6 cellular contexts compared by ENCODE assay signal in genomic region chr6:32973934-32974333, GRCh38. TPM values are rescaled to one million over a fixed set of nuclear protein-coding genes. Genes with fewer than 3 reads are reported as not detected.
DNase-seq lines count a peak whose midpoint lies in the region; ATAC-seq, FAIRE-seq and TF ChIP-seq lines count a peak whose summit lies in the region.

No MANE protein-coding gene starts in this region.

- H3K9me3 ChIP-seq in AG04450 (ENCODE audit: control insufficient read depth, insufficient read depth, low read length) (peaks cover 5% of the 10 kb centered on the region; the same call in 1 of the 2 replicates), K562 (replicated peaks; ENCODE audit: control insufficient read depth, insufficient read depth, low read depth, low read length) (no peaks in the 10 kb centered on the region)

- TF ChIP-seq EP300 in K562 (IDR thresholded peaks at IDR 0.05; ENCODE audit: low read length) = no peak

- no peaks in the 10 kb centered on the region for H3K9me3 Mint-ChIP-seq in natural killer cell

- CTCF ChIA-PET in AG04450 (lab: Charles Lee) = interaction anchor here (0.5 to 4.8 kb wide), 6 partner anchors 11 to 88 kb away, joined by 3 to 38 read pairs (median 6); partner anchors contain the start of gene HLA-DMA
- CTCF ChIA-PET in K562 (lab: Yijun Ruan, JAX; ENCODE audit: low intra/inter-chr PET ratio) = no interaction called here

- H4K20me1 ChIP-seq in K562 (replicated peaks; ENCODE audit: control insufficient read depth, insufficient read depth, low read length) = peaks cover 67% of the 10 kb centered on the region

- POLR2A ChIA-PET in AG04450 (lab: Yijun Ruan, JAX) (interaction anchor here (0.6 to 8.3 kb wide), 8 partner anchors 8 to 1072 kb away, joined by 3 to 199 read pairs (median 6); partner anchors contain the start of genes RPS18, TAP2, VPS52 and ZBTB12), K562 (lab: Yijun Ruan, JAX) (interaction anchor here (0.6 to 13.4 kb wide), 26 partner anchors 8 to 927 kb away, joined by 3 to 384 read pairs (median 4); partner anchors contain the start of genes HLA-DMA, PSMB9, TAP1 and TAP2)

- H3K27ac ChIP-seq in AG04450 (ENCODE audit: low read depth, low read length) (no peak overlapping the region), K562 (ENCODE audit: extremely low read depth, low read depth, low read length) (no peak overlapping the region; the same call in 2 of the 3 replicates)

- H3K4me2 ChIP-seq in K562 (ENCODE audit: insufficient read depth, low read length) = peak overlapping the region; percentile 92

- peak overlapping the region; percentile 75 to 98 for H3K9ac ChIP-seq in K562 (ENCODE audit: insufficient read depth in 1 of 2, low read depth in 2 of 2, low read length in 2 of 2)

- TF ChIP-seq CTCF in AG04450 (IDR thresholded peaks at IDR 0.05; ENCODE audit: low read depth, low read length) = no peak
- no peak for TF ChIP-seq CTCF in K562 (IDR thresholded peaks at IDR 0.05 in 2 of 3, conservative IDR thresholded peaks at IDR 0.05 in 1 of 3; ENCODE audit: insufficient read depth in 2 of 3, low read depth in 1 of 3, low read length in 3 of 3)
- no peak for TF ChIP-seq CTCF in natural killer cell (IDR thresholded peaks at IDR 0.05)

- H3K36me3 Mint-ChIP-seq in natural killer cell = peaks cover 42% of the 10 kb centered on the region

- no peak for TF ChIP-seq RAD21 in K562 (CRISPR knock-in tag; conservative IDR thresholded peaks at IDR 0.05 in 1 of 2, IDR thresholded peaks at IDR 0.05 in 1 of 2)

- peak overlapping the region; percentile 96 for H3K4me3 Mint-ChIP-seq in natural killer cell

- 0% methylated on average over 4 of the region's 4 CpGs for WGBS in K562 (ENCODE audit: insufficient coverage, low coverage, missing lambda C conversion rate)

- DNase-seq in AG04450 (ENCODE audit: low read depth, low spot score) (no peak), KBM-7 (peak; percentile 66), K562 (ENCODE audit: extremely low read depth in 1 of 4, low spot score in 3 of 4) (peak; percentile 54 to 66 (median 62)), natural killer cell (no peak), islet precursor cell (no peak), SHP77 treated with DMSO at 0.1 percent for 48 hours (lab: John Stamatoyannopoulos, UW) (no peak)

- H3K4me1 Mint-ChIP-seq in natural killer cell = peaks cover 76 to 88% of the 10 kb centered on the region in 2 donors

- in situ Hi-C loops in KBM-7 (cut with MboI; ENCODE audit: low pct_unique_long_range_greater_than_20kb, low sequenced_read_pairs) (no loop called here), K562 (cut with MboI) (loop anchor here (25.0 kb wide), 1 partner anchor 1437 kb away; the partner anchor contains the start of genes ATP6V1G2, DDX39B, MCCD1 and NFKBIL1)

- BruUV-seq in K562 (replicated peaks; lab: Mats Ljungman, UMichigan) = no TSS peak

- H3K27me3 ChIP-seq in AG04450 (ENCODE audit: control insufficient read depth, insufficient read depth, low read length) = no peaks in the 10 kb centered on the region
- no peaks in the 10 kb centered on the region for H3K27me3 ChIP-seq in K562 (ENCODE audit: control insufficient read depth in 2 of 2, insufficient read depth in 2 of 2, low read length in 2 of 2)

- H3K9me1 ChIP-seq in K562 (ENCODE audit: control insufficient read depth, insufficient read depth, low read length) = peaks cover 22% of the 10 kb centered on the region

- peak overlapping the region; percentile 99 for H3K4me3 ChIP-seq in AG04450 (ENCODE audit: low read depth, low read length)
- H3K4me3 ChIP-seq in K562 = peak overlapping the region; percentile 70

- H2AFZ ChIP-seq in K562 (ENCODE audit: low read depth, low read length) = no peak overlapping the region

- H3K27ac Mint-ChIP-seq in natural killer cell = peak overlapping the region; percentile 91 to 97

- H3K27me3 Mint-ChIP-seq in natural killer cell (ENCODE audit: low read depth in 2 of 2) = no peaks in the 10 kb centered on the region

- FAIRE-seq in K562 (lab: Jason Lieb, UNC) = peak; percentile 56

- intact Hi-C loops in K562 (cut with micrococcal nuclease) = loop anchor here (5.0 kb wide), 1 partner anchor 777 kb away; no protein-coding TSS in a partner anchor
- intact Hi-C loops in natural killer cell (cut with micrococcal nuclease) = loop anchor here (2.0 to 5.0 kb wide), 5 partner anchors 33 to 797 kb away; partner anchors contain the start of genes AGPAT1, HLA-DMB, PSMB8 and RNF5

- peaks cover 96% of the 10 kb centered on the region for H3K79me2 ChIP-seq in K562 (ENCODE audit: control insufficient read depth, insufficient read depth, low read length)

- peaks cover 74% of the 10 kb centered on the region for H3K36me3 ChIP-seq in K562 (ENCODE audit: control insufficient read depth, insufficient read depth, low read length)

- no peak for ATAC-seq in K562
- ATAC-seq in natural killer cell = no peak

- no peak for TF ChIP-seq POLR2A in K562 (conservative IDR thresholded peaks at IDR 0.05)

- H3K4me1 ChIP-seq in K562 (replicated peaks in 1 of 2; ENCODE audit: control insufficient read depth in 2 of 2, insufficient read depth in 2 of 2, low read length in 2 of 2) = peaks cover 14% of the 10 kb centered on the region in 2 experiments; a peak in 4 of 5 replicates

RNA-seq across cellular contexts. Expression of gene BRD2, which starts 5.5 kb away (rescaled TPM):
- polyA plus RNA-seq in AG04450 (2011; rRNA removed) (110 and 138 TPM in 2 replicates), K562 (2011; rRNA removed) (189 and 242 TPM in 2 replicates), K562 (2014; fragmentation: Illumina TruSeq; extraction: Trizol) (211 and 252 TPM in 2 replicates), K562 (2014; fragmentation: Nextera tagmentation; extraction: Ambion mirVana) (100 to 1,000 TPM in 1 of 2 experiments, 10 to 100 TPM in 1; 19.0 to 113 TPM), K562 (2014; rRNA removed) (192 and 194 TPM in 2 replicates)
- 102 and 104 TPM in 2 replicates for polyA minus RNA-seq in AG04450 (2011; rRNA and poly(A)+ RNA removed)
- total RNA-seq in K562 (2011; cell fraction: chromatin; rRNA removed; ENCODE audit: low replicate concordance) = 729 and 883 TPM in 2 replicates
- 319 and 374 TPM in 2 replicates for total RNA-seq in K562 (2011; cell fraction: nucleolus; rRNA removed)
- 421 and 486 TPM in 2 replicates for total RNA-seq in K562 (2011; cell fraction: nucleoplasm; rRNA removed)
- total RNA-seq in K562 (2014; rRNA removed) (133 and 136 TPM in 2 replicates), K562 (2014; rRNA removed; fragmentation: Illumina TruSeq; extraction: Trizol) (135 and 136 TPM in 2 replicates), K562 (2015; rRNA removed; fragmentation: Illumina TruSeq; extraction: Trizol) (185 and 186 TPM in 2 replicates), K562 (2021) (173 and 181 TPM in 2 replicates), natural killer cell (100 to 1,000 TPM; 653 to 886 (median 714) TPM)
- 99.8 and 136 TPM in 2 replicates for polyA plus RNA-seq in K562 (2011; cell fraction: cytosol; rRNA removed)
- 407 and 463 TPM in 2 replicates for polyA plus RNA-seq in K562 (2011; cell fraction: nucleus; rRNA removed)
- 164 and 174 TPM in 2 replicates for polyA plus RNA-seq in K562 (2012)
- polyA minus RNA-seq in K562 (2011; rRNA and poly(A)+ RNA removed) = 117 and 145 TPM in 2 replicates
- 73.6 and 84.6 TPM in 2 replicates for polyA minus RNA-seq in K562 (2011; cell fraction: cytosol; rRNA and poly(A)+ RNA removed)
- polyA minus RNA-seq in K562 (2011; cell fraction: nucleus; rRNA and poly(A)+ RNA removed) = 153 and 260 TPM in 2 replicates

RNA-seq across cellular contexts. Expression of gene HLA-DMA, which starts 21.0 kb away (rescaled TPM):
- polyA plus RNA-seq in AG04450 (2011; rRNA removed) (7.1 and 8.2 TPM in 2 replicates), K562 (2011; rRNA removed) (0.13 and 0.28 TPM in 2 replicates), K562 (2014; fragmentation: Illumina TruSeq; extraction: Trizol) (0.50 and 0.83 TPM in 2 replicates), K562 (2014; fragmentation: Nextera tagmentation; extraction: Ambion mirVana) (under 1 TPM; 0.18 to 0.78 TPM), K562 (2014; rRNA removed) (0.48 and 1.7 TPM in 2 replicates)
- 4.5 TPM in 2 replicates for polyA minus RNA-seq in AG04450 (2011; rRNA and poly(A)+ RNA removed)
- total RNA-seq in K562 (2011; cell fraction: chromatin; rRNA removed; ENCODE audit: low replicate concordance) = 0.55 and 0.81 TPM in 2 replicates
- total RNA-seq in K562 (2011; cell fraction: nucleolus; rRNA removed) = 0.83 and 0.92 TPM in 2 replicates
- total RNA-seq in K562 (2011; cell fraction: nucleoplasm; rRNA removed) = 2.4 and 2.9 TPM in 2 replicates
- total RNA-seq in K562 (2014; rRNA removed) (0.23 and 0.33 TPM in 2 replicates), K562 (2014; rRNA removed; fragmentation: Illumina TruSeq; extraction: Trizol) (0.29 and 0.51 TPM in 2 replicates), K562 (2015; rRNA removed; fragmentation: Illumina TruSeq; extraction: Trizol) (0.58 and 0.60 TPM in 2 replicates), K562 (2021) (0.47 and 0.75 TPM in 2 replicates), natural killer cell (10 to 100 TPM; 39.2 to 57.5 (median 48.1) TPM)
- polyA plus RNA-seq in K562 (2011; cell fraction: cytosol; rRNA removed) = 0.56 and 0.73 TPM in 2 replicates
- polyA plus RNA-seq in K562 (2011; cell fraction: nucleus; rRNA removed) = 2.3 TPM in 2 replicates
- polyA plus RNA-seq in K562 (2012) = 0.76 and 1.1 TPM in 2 replicates
- 0.25 and 0.39 TPM in 2 replicates for polyA minus RNA-seq in K562 (2011; rRNA and poly(A)+ RNA removed)
- not detected in 2 replicates for polyA minus RNA-seq in K562 (2011; cell fraction: cytosol; rRNA and poly(A)+ RNA removed)
- polyA minus RNA-seq in K562 (2011; cell fraction: nucleus; rRNA and poly(A)+ RNA removed) = 1.8 and 2.3 TPM in 2 replicates

RNA-seq across cellular contexts. Expression of gene HLA-DMB, which starts 33.1 kb away (rescaled TPM):
- polyA plus RNA-seq in AG04450 (2011; rRNA removed) (0.07 and 0.12 TPM in 2 replicates), K562 (2011; rRNA removed) (not detected in 2 replicates), K562 (2014; fragmentation: Illumina TruSeq; extraction: Trizol) (not detected in 2 replicates), K562 (2014; fragmentation: Nextera tagmentation; extraction: Ambion mirVana) (not detected), K562 (2014; rRNA removed) (0.03 TPM in 1 of 2 replicates, not detected in the other)
- polyA minus RNA-seq in AG04450 (2011; rRNA and poly(A)+ RNA removed) = not detected in 2 replicates
- not detected in 2 replicates for total RNA-seq in K562 (2011; cell fraction: chromatin; rRNA removed; ENCODE audit: low replicate concordance)
- total RNA-seq in K562 (2011; cell fraction: nucleolus; rRNA removed) = not detected in 2 replicates
- not detected in 2 replicates for total RNA-seq in K562 (2011; cell fraction: nucleoplasm; rRNA removed)
- total RNA-seq in K562 (2014; rRNA removed) (not detected in 2 replicates), K562 (2014; rRNA removed; fragmentation: Illumina TruSeq; extraction: Trizol) (not detected in 2 replicates), K562 (2015; rRNA removed; fragmentation: Illumina TruSeq; extraction: Trizol) (not detected in 2 replicates), K562 (2021) (0.18 and 0.38 TPM in 2 replicates), natural killer cell (10 to 100 TPM; 19.5 to 28.1 (median 23.0) TPM)
- polyA plus RNA-seq in K562 (2011; cell fraction: cytosol; rRNA removed) = not detected in 2 replicates
- polyA plus RNA-seq in K562 (2011; cell fraction: nucleus; rRNA removed) = not detected in 2 replicates
- not detected in 2 replicates for polyA plus RNA-seq in K562 (2012)
- polyA minus RNA-seq in K562 (2011; rRNA and poly(A)+ RNA removed) = not detected in 2 replicates
- polyA minus RNA-seq in K562 (2011; cell fraction: cytosol; rRNA and poly(A)+ RNA removed) = not detected in 2 replicates
- not detected in 2 replicates for polyA minus RNA-seq in K562 (2011; cell fraction: nucleus; rRNA and poly(A)+ RNA removed)

RNA-seq across cellular contexts. Expression of gene HLA-DOA, which starts 35.5 kb away (rescaled TPM):
- 0.02 TPM in 1 of 2 replicates, not detected in the other for polyA plus RNA-seq in AG04450 (2011; rRNA removed)
- not detected in 2 replicates for polyA minus RNA-seq in AG04450 (2011; rRNA and poly(A)+ RNA removed)
- total RNA-seq in K562 (2011; cell fraction: chromatin; rRNA removed; ENCODE audit: low replicate concordance) = not detected in 2 replicates
- not detected in 2 replicates for total RNA-seq in K562 (2011; cell fraction: nucleolus; rRNA removed)
- total RNA-seq in K562 (2011; cell fraction: nucleoplasm; rRNA removed) = not detected in 2 replicates
- not detected in 2 replicates for total RNA-seq in K562 (2014; rRNA removed)
- not detected in 2 replicates for total RNA-seq in K562 (2014; rRNA removed; fragmentation: Illumina TruSeq; extraction: Trizol)
- not detected in 2 replicates for total RNA-seq in K562 (2015; rRNA removed; fragmentation: Illumina TruSeq; extraction: Trizol)
- total RNA-seq in K562 (2021) = 0.07 TPM in 1 of 2 replicates, not detected in the other
- polyA plus RNA-seq in K562 (2011; rRNA removed) = not detected in 2 replicates
- polyA plus RNA-seq in K562 (2011; cell fraction: cytosol; rRNA removed) = not detected in 2 replicates
- polyA plus RNA-seq in K562 (2011; cell fraction: nucleus; rRNA removed) = not detected in 2 replicates
- polyA plus RNA-seq in K562 (2012) = not detected in 2 replicates
- polyA plus RNA-seq in K562 (2014; fragmentation: Illumina TruSeq; extraction: Trizol) = not detected in 2 replicates
- not detected for polyA plus RNA-seq in K562 (2014; fragmentation: Nextera tagmentation; extraction: Ambion mirVana)
- polyA plus RNA-seq in K562 (2014; rRNA removed) = not detected in 2 replicates
- not detected in 2 replicates for polyA minus RNA-seq in K562 (2011; rRNA and poly(A)+ RNA removed)
- not detected in 2 replicates for polyA minus RNA-seq in K562 (2011; cell fraction: cytosol; rRNA and poly(A)+ RNA removed)
- polyA minus RNA-seq in K562 (2011; cell fraction: nucleus; rRNA and poly(A)+ RNA removed) = not detected in 2 replicates
- 1 to 10 TPM; 1.2 to 4.3 (median 3.6) TPM for total RNA-seq in natural killer cell

Comparison
In these comparisons a context has a peak if more than half of its experiments do, and no peak if none do; other contexts are left out.
1. DNase-seq: peak in KBM-7 (single experiment) and K562 (4 of 4); none in AG04450 (single experiment), natural killer cell (single experiment), islet precursor cell (single experiment) and SHP77 treated with DMSO at 0.1 percent for 48 hours (single experiment).
2. RNA of gene HLA-DMA, which starts 21.0 kb away (total RNA-seq): 39.2 to 57.5 TPM in natural killer cell; 0.23 to 2.9 TPM in K562; every median in the first group is over 10 times any median in the second.
3. RNA of gene HLA-DMB, which starts 33.1 kb away (total RNA-seq): 19.5 to 28.1 TPM in natural killer cell; 0.18 to 0.38 TPM in K562; every median in the first group is over 10 times any median in the second.